Comparison of ENCODE assay signal across 11 cellular contexts in the genomic region with DNA sequence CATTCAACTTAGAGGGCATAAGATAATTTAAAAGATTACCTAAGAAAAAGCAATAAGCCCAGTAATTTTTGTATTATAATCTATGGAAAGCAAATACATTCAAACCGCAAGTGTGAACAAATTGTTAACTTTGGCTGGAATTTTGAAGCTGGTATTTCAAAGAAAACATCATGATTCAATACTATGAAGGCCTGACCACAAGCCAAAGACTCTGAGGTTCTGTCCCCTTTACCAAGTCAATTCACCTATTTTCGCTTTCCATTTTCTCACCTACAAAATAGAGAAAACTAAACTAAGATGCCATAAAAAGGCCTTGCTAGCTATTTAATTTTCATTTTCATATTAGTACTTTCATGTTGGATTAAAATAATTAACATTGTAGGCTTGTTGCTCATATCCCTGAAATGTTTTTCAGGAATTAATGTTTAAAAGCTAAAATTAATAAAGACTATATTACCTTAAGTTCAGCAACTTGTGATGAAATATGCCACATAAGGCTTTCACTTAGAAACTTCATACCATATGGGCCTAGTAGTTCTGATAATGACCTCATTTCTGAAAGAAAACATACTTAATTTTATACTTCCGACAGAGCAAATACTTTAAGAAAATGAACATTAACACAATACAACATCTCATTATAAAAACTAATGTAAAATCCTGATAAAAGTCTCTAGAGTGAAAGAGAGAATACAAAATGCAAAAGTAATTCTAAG.
DNase-seq lines count a peak whose midpoint lies in the region; ATAC-seq and TF ChIP-seq lines count a peak whose summit lies in the region.
"Had no signal": no experiment of that assay in that cellular context is flagged by ENCODE, and none has a peak within 500 bp of the region (broad histone marks: within the 10 kb centered on the region; RNA-seq: fewer than 3 reads in every experiment).

No MANE protein-coding gene starts in this region.

- no peaks in the 10 kb centered on the region for H3K27me3 ChIP-seq in A673 (replicated peaks; ENCODE audit: insufficient read depth, low read depth, low read length, poor library complexity)

- BruUV-seq in A673 (replicated peaks; lab: Mats Ljungman, UMichigan): TSS peak; percentile 37

- CTCF ChIA-PET in A673 (lab: Charles Lee): no interaction called here

- H3K4me3 Mint-ChIP-seq in activated naive CD8-positive, alpha-beta T cell treated with anti-CD3 and anti-CD28 coated beads, Interleukin-2, amount 10 ng/mL, durations not matched to agents 7 days and 5 days: peak overlapping the region; percentile 43
- no peak overlapping the region for H3K4me3 Mint-ChIP-seq in effector memory CD8-positive, alpha-beta T cell

- H3K4me3 ChIP-seq in A673 (ENCODE audit: low read depth, low read length, poor library complexity, severe bottlenecking): no peak overlapping the region

- POLR2A ChIA-PET in A673 (lab: Charles Lee; ENCODE audit: low non-redundant PET): interaction anchor here (0.6 kb wide), 1 partner anchor 405 kb away, joined by 7 read pairs; no protein-coding TSS in a partner anchor
- POLR2A ChIA-PET in activated naive CD8-positive, alpha-beta T cell treated with anti-CD3 and anti-CD28 coated beads, Interleukin-2, amount 10 ng/mL, durations not matched to agents 7 days and 5 days (lab: Charles Lee): no interaction called here

- H3K4me1 Mint-ChIP-seq in activated naive CD8-positive, alpha-beta T cell treated with anti-CD3 and anti-CD28 coated beads, Interleukin-2, amount 10 ng/mL, durations not matched to agents 7 days and 5 days: peaks cover 37% of the 10 kb centered on the region
- H3K4me1 Mint-ChIP-seq in effector memory CD8-positive, alpha-beta T cell (ENCODE audit: low read depth in 2 of 2): no peaks in the 10 kb centered on the region

- TF ChIP-seq CTCF in A673 (conservative IDR thresholded peaks at IDR 0.05; ENCODE audit: low read depth, low read length): no peak

- peaks cover 6% of the 10 kb centered on the region for H3K9me3 Mint-ChIP-seq in activated naive CD8-positive, alpha-beta T cell treated with anti-CD3 and anti-CD28 coated beads, Interleukin-2, amount 10 ng/mL, durations not matched to agents 7 days and 5 days
- H3K9me3 Mint-ChIP-seq in effector memory CD8-positive, alpha-beta T cell: no peaks in the 10 kb centered on the region

- H3K9me3 ChIP-seq in A673 (ENCODE audit: low read depth, low read length, poor library complexity, severe bottlenecking): no peaks in the 10 kb centered on the region

- peak overlapping the region; percentile 43 for H3K27ac ChIP-seq in A673 (ENCODE audit: low read depth, low read length, poor library complexity, severe bottlenecking)

- H3K36me3 Mint-ChIP-seq in activated naive CD8-positive, alpha-beta T cell treated with anti-CD3 and anti-CD28 coated beads, Interleukin-2, amount 10 ng/mL, durations not matched to agents 7 days and 5 days: peaks cover 19% of the 10 kb centered on the region
- H3K36me3 Mint-ChIP-seq in effector memory CD8-positive, alpha-beta T cell (ENCODE audit: insufficient read depth): peaks cover 5% of the 10 kb centered on the region

- peaks cover 45% of the 10 kb centered on the region for H3K36me3 ChIP-seq in A673 (ENCODE audit: insufficient read depth, low read length, poor library complexity, severe bottlenecking)

- intact Hi-C loops in A673 (cut with micrococcal nuclease; ENCODE audit: unreplicated experiment): loop anchor here (2.0 kb wide), 2 partner anchors 23 to 39 kb away; no protein-coding TSS in a partner anchor

- DNase-seq in A673 (ENCODE audit: low spot score) (no peak), LoVo (ENCODE audit: low spot score) (no peak), occipital lobe (lab: John Stamatoyannopoulos, UW) (no peak), hepatic stellate cell (ENCODE audit: low spot score) (no peak)
- DNase-seq in activated naive CD8-positive, alpha-beta T cell treated with anti-CD3 and anti-CD28 coated beads, Interleukin-2, amount 10 ng/mL, durations not matched to agents 7 days and 5 days: no peak
- DNase-seq in effector memory CD8-positive, alpha-beta T cell: no peak
- DNase-seq: activated CD8-positive, alpha-beta memory T cell treated with anti-CD3 and anti-CD28 coated beads, Interleukin-2, amount 50 U/mL, for 48 hours; NCI-H1694; trophoblast cell had no signal

- peak overlapping the region; percentile 83 for H3K27ac Mint-ChIP-seq in activated naive CD8-positive, alpha-beta T cell treated with anti-CD3 and anti-CD28 coated beads, Interleukin-2, amount 10 ng/mL, durations not matched to agents 7 days and 5 days
- peak overlapping the region in 1 of 2 donors; percentile 49 for H3K27ac Mint-ChIP-seq in effector memory CD8-positive, alpha-beta T cell

- H3K27me3 Mint-ChIP-seq in activated naive CD8-positive, alpha-beta T cell treated with anti-CD3 and anti-CD28 coated beads, Interleukin-2, amount 10 ng/mL, durations not matched to agents 7 days and 5 days: no peaks in the 10 kb centered on the region
- H3K27me3 Mint-ChIP-seq in effector memory CD8-positive, alpha-beta T cell: no peaks in the 10 kb centered on the region

- H3K4me1 ChIP-seq in A673 (ENCODE audit: insufficient read depth, low read length, poor library complexity, severe bottlenecking): peaks cover 55% of the 10 kb centered on the region

- peak; percentile 64 for ATAC-seq in GM19324 (IDR thresholded peaks at IDR 0.05; ENCODE audit: low FRiP score, unreplicated experiment)
- ATAC-seq in HG02884 (IDR thresholded peaks at IDR 0.05; ENCODE audit: unreplicated experiment): peak; percentile 53
- peak; percentile 88 for ATAC-seq in activated naive CD8-positive, alpha-beta T cell treated with anti-CD3 and anti-CD28 coated beads, Interleukin-2, amount 10 ng/mL, durations not matched to agents 7 days and 5 days (ENCODE audit: low read depth)
- ATAC-seq in effector memory CD8-positive, alpha-beta T cell (replicated peaks): no peak
